Comparison of ENCODE assay signal across 8 cellular contexts in genomic region chr2:31318360-31319336, GRCh38.
DNase-seq lines count a peak whose midpoint lies in the region; ATAC-seq, FAIRE-seq and TF ChIP-seq lines count a peak whose summit lies in the region.

No MANE protein-coding gene starts in this region.

- ATAC-seq in HG02870 (IDR thresholded peaks at IDR 0.05; ENCODE audit: unreplicated experiment) (peak; percentile 66), HG03469 (IDR thresholded peaks at IDR 0.05; ENCODE audit: unreplicated experiment) (no peak)

- no peak overlapping the region for H3K27ac ChIP-seq in mammary epithelial cell (ENCODE audit: insufficient read depth, low read depth, low read length)
- no peak overlapping the region for H3K27ac ChIP-seq in substantia nigra (ENCODE audit: low read depth, low read length, poor library complexity, severe bottlenecking)

- H3K9ac ChIP-seq in mammary epithelial cell (ENCODE audit: insufficient read depth, low read length): no peak overlapping the region
- no peak overlapping the region for H3K9ac ChIP-seq in skeletal muscle satellite cell (ENCODE audit: low read depth, low read length)

- peak; percentile 67 for FAIRE-seq in GM18507 (lab: Jason Lieb, UNC)

- H3K9me3 ChIP-seq in mammary epithelial cell (replicated peaks; ENCODE audit: insufficient read depth, low read length) (no peaks in the 10 kb centered on the region), skeletal muscle satellite cell (replicated peaks; ENCODE audit: low read length) (no peaks in the 10 kb centered on the region)

- H3K36me3 ChIP-seq in mammary epithelial cell (ENCODE audit: insufficient read depth, low read length): no peaks in the 10 kb centered on the region
- no peaks in the 10 kb centered on the region for H3K36me3 ChIP-seq in skeletal muscle satellite cell (ENCODE audit: insufficient read depth, low read length)

- TF ChIP-seq CTCF in mammary epithelial cell (conservative IDR thresholded peaks at IDR 0.05 in 1 of 2, IDR thresholded peaks at IDR 0.05 in 1 of 2; ENCODE audit: extremely low read depth in 1 of 2, insufficient read depth in 1 of 2, low read depth in 1 of 2, low read length in 2 of 2): no peak

- no peak overlapping the region for H2AFZ ChIP-seq in mammary epithelial cell (ENCODE audit: low read depth, low read length)

- H3K27me3 ChIP-seq in mammary epithelial cell (ENCODE audit: insufficient read depth, low read length) (no peaks in the 10 kb centered on the region), skeletal muscle satellite cell (ENCODE audit: control insufficient read depth, insufficient read depth, low read length) (no peaks in the 10 kb centered on the region)

- in situ Hi-C loops in mammary epithelial cell (cut with MboI; ENCODE audit: low sequenced_read_pairs in 2 of 2): no loop called here

- H3K79me2 ChIP-seq in mammary epithelial cell (ENCODE audit: insufficient read depth, low read length): peaks cover 4% of the 10 kb centered on the region

- peaks cover 8% of the 10 kb centered on the region for H3K4me1 ChIP-seq in mammary epithelial cell (ENCODE audit: insufficient read depth, low read length)
- H3K4me1 ChIP-seq in skeletal muscle satellite cell (ENCODE audit: control insufficient read depth, insufficient read depth, low read length): peaks cover 22% of the 10 kb centered on the region

- dilution Hi-C loops in mammary epithelial cell (cut with HindIII; ENCODE audit: low sequenced_read_pairs): no loop called here

- peak; percentile 3 for DNase-seq in GM18507 (ENCODE audit: extremely low spot score, insufficient read length, low read depth)
- peak; percentile 88 for DNase-seq in SKM-1 treated with dmso at 0.1 percent for 144 hours (lab: John Stamatoyannopoulos, UW; ENCODE audit: unreplicated experiment)
- DNase-seq in mammary epithelial cell: peak; percentile 48
- no peak for DNase-seq in substantia nigra (lab: John Stamatoyannopoulos, UW)
- no peak for DNase-seq in posterior vena cava (ENCODE audit: low spot score)

- CTCF ChIA-PET in mammary epithelial cell (lab: Charles Lee; ENCODE audit: low non-redundant PET): no interaction called here

- H3K4me3 ChIP-seq in mammary epithelial cell (replicated peaks in 1 of 3; ENCODE audit: insufficient read depth in 1 of 3, low read depth in 2 of 3, low read length in 3 of 3): no peak overlapping the region
- H3K4me3 ChIP-seq in skeletal muscle satellite cell (ENCODE audit: low read length): peak overlapping the region; percentile 41

- 92% methylated on average over 11 of the region's 11 CpGs for WGBS in mammary epithelial cell (ENCODE audit: low coverage, missing lambda C conversion rate)

- no peaks in the 10 kb centered on the region for H4K20me1 ChIP-seq in mammary epithelial cell (ENCODE audit: insufficient read depth, low read length)

- intact Hi-C loops in mammary epithelial cell (cut with micrococcal nuclease) (no loop called here), posterior vena cava (cut with DNase I) (no loop called here)

- H3K4me2 ChIP-seq in mammary epithelial cell (ENCODE audit: insufficient read depth, low read depth, low read length) (no peak overlapping the region), skeletal muscle satellite cell (ENCODE audit: low read length) (peak overlapping the region; percentile 47)

- BruUV-seq in mammary epithelial cell (replicated peaks; lab: Mats Ljungman, UMichigan): no TSS peak

Comparison
In these comparisons a context has a peak if more than half of its experiments do, and no peak if none do; other contexts are left out.
1. DNase-seq: peak in GM18507 (single experiment), SKM-1 treated with dmso at 0.1 percent for 144 hours (single experiment) and mammary epithelial cell (single experiment); none in substantia nigra (0 of 49) and posterior vena cava (single experiment).